ENCODE assay signal across 13 cellular contexts in the genomic region with DNA sequence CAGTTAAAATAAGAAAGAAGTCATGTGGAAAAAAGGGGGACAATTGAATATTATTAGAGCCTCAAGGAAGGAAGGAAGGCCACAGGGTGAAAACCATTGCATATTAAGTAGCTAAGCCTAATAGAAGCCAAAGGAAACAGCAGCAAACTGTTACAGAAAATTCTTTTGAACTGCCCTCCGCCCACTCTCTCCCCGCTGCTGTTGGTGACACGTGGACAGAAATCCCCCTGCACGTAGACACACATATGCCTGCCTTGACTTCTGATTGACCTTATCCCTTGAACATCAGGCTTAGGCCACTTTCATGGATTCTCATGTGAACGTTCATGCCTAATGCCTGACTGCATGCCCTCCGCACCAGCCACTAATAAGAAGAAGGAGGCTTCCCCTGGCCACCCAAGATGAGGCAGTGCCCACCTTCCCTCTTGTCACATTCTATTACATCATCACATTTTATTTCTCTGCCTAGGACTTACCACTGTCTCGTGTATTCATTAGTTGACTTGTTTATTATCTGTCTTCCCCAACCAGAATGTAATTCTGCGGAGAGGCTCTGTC.
DNase-seq lines count a peak whose midpoint lies in the region; ATAC-seq and TF ChIP-seq lines count a peak whose summit lies in the region.
"Had no signal": no experiment of that assay in that cellular context is flagged by ENCODE, and none has a peak within 500 bp of the region (broad histone marks: within the 10 kb centered on the region; RNA-seq: fewer than 3 reads in every experiment).

No MANE protein-coding gene starts in this region.

- peak in 1 of 2 donors; percentile 0 for ATAC-seq in activated T-cell treated with anti-CD3 and anti-CD28 coated beads, Interleukin-2, amount 50 U/mL, for 72 hours (replicated peaks in 1 of 2)
- peak; percentile 14 for ATAC-seq in HG03159 (IDR thresholded peaks at IDR 0.05; ENCODE audit: unreplicated experiment)

- H2BK5ac ChIP-seq in H9 (ENCODE audit: insufficient read length, low read length), result no peak overlapping the region

- H3K27ac Mint-ChIP-seq in activated T-cell treated with anti-CD3 and anti-CD28 coated beads, Interleukin-2, amount 50 U/mL, for 72 hours, result no peak overlapping the region
- peak overlapping the region; percentile 66 for H3K27ac Mint-ChIP-seq in stimulated activated naive CD8-positive, alpha-beta T cell treated with anti-CD3 and anti-CD28 coated beads, Interleukin-15, Interleukin-2, amounts not matched to agents 100 ng/mL and 50 ng/mL, for 24 hours
- H3K27ac Mint-ChIP-seq in H9, result no peak overlapping the region; a peak in 1 of 7 replicates

- H3K9me3 ChIP-seq in mammary epithelial cell (replicated peaks; ENCODE audit: insufficient read depth, low read length), result no peaks in the 10 kb centered on the region
- H3K9me3 ChIP-seq in H9 (ENCODE audit: control insufficient read depth, low read depth, low read length), result no peaks in the 10 kb centered on the region

- H3T11ph ChIP-seq in H9 (ENCODE audit: low read length), result no peak overlapping the region

- H3K14ac ChIP-seq in H9 (ENCODE audit: insufficient read depth, low read length), result no peak overlapping the region

- no TSS peak for BruUV-seq in mammary epithelial cell (replicated peaks; lab: Mats Ljungman, UMichigan)

- in situ Hi-C loops in mammary epithelial cell (cut with MboI; ENCODE audit: low sequenced_read_pairs in 2 of 2), result no loop called here

- H2AK5ac ChIP-seq in H9 (ENCODE audit: insufficient read length, low read length), result no peak overlapping the region

- no peak overlapping the region for H4K8ac ChIP-seq in H9 (replicated peaks; ENCODE audit: insufficient read length, low read depth, low read length)

- H3K9ac ChIP-seq in mammary epithelial cell (ENCODE audit: insufficient read depth, low read length) (no peak overlapping the region), H9 (ENCODE audit: extremely low read depth, insufficient read length, low read length) (no peak overlapping the region)

- H3K4ac ChIP-seq in H9 (ENCODE audit: low read depth, low read length), result no peak overlapping the region

- H2BK12ac ChIP-seq in H9 (ENCODE audit: insufficient read length, low read depth, low read length), result no peak overlapping the region

- dilution Hi-C loops in mammary epithelial cell (cut with HindIII; ENCODE audit: low sequenced_read_pairs), result no loop called here

- H2BK120ac ChIP-seq in H9 (ENCODE audit: low read depth, low read length, poor library complexity, severe bottlenecking), result no peak overlapping the region

- H3K56ac ChIP-seq in H9 (ENCODE audit: insufficient read length, low read depth, low read length), result no peak overlapping the region

- H3K36me3 ChIP-seq in mammary epithelial cell (ENCODE audit: insufficient read depth, low read length), result no peaks in the 10 kb centered on the region
- H3K36me3 ChIP-seq: cardiac muscle cell had no signal

- H4K91ac ChIP-seq in H9 (ENCODE audit: insufficient read length, low read depth, low read length), result no peak overlapping the region

- peak overlapping the region; percentile 27 to 42 for H3K4me3 Mint-ChIP-seq in activated T-cell treated with anti-CD3 and anti-CD28 coated beads, Interleukin-2, amount 50 U/mL, for 72 hours
- H3K4me3 Mint-ChIP-seq in stimulated activated naive CD8-positive, alpha-beta T cell treated with anti-CD3 and anti-CD28 coated beads, Interleukin-15, Interleukin-2, amounts not matched to agents 100 ng/mL and 50 ng/mL, for 24 hours, result peak overlapping the region; percentile 9
- H3K4me3 Mint-ChIP-seq in H9, result no peak overlapping the region
- H3K4me3 Mint-ChIP-seq: naive thymus-derived CD4-positive, alpha-beta T cell had no signal

- peaks cover 0 to 6% of the 10 kb centered on the region in 2 donors for H3K36me3 Mint-ChIP-seq in activated T-cell treated with anti-CD3 and anti-CD28 coated beads, Interleukin-2, amount 50 U/mL, for 72 hours (ENCODE audit: insufficient read depth in 2 of 2)
- no peaks in the 10 kb centered on the region for H3K36me3 Mint-ChIP-seq in stimulated activated naive CD8-positive, alpha-beta T cell treated with anti-CD3 and anti-CD28 coated beads, Interleukin-15, Interleukin-2, amounts not matched to agents 100 ng/mL and 50 ng/mL, for 24 hours (ENCODE audit: low read depth)
- no peaks in the 10 kb centered on the region for H3K36me3 Mint-ChIP-seq in H9 (ENCODE audit: insufficient read depth in 1 of 3, low read depth in 3 of 3)

- no peak overlapping the region for H2BK20ac ChIP-seq in H9 (ENCODE audit: low read depth, low read length, poor library complexity, severe bottlenecking)

- no peak overlapping the region for H3K18ac ChIP-seq in H9 (ENCODE audit: insufficient read length, low read depth, low read length)

- H3K4me2 ChIP-seq in mammary epithelial cell (ENCODE audit: insufficient read depth, low read depth, low read length), result peak overlapping the region; percentile 3
- no peak overlapping the region for H3K4me2 ChIP-seq in H9 (ENCODE audit: insufficient read depth, insufficient read length, low read length)

- H2BK15ac ChIP-seq in H9 (ENCODE audit: low read depth, low read length), result no peak overlapping the region

- H3K4me1 Mint-ChIP-seq in activated T-cell treated with anti-CD3 and anti-CD28 coated beads, Interleukin-2, amount 50 U/mL, for 72 hours (ENCODE audit: low read depth), result peaks cover 34% of the 10 kb centered on the region
- peaks cover 43% of the 10 kb centered on the region for H3K4me1 Mint-ChIP-seq in stimulated activated naive CD8-positive, alpha-beta T cell treated with anti-CD3 and anti-CD28 coated beads, Interleukin-15, Interleukin-2, amounts not matched to agents 100 ng/mL and 50 ng/mL, for 24 hours (ENCODE audit: low read depth)
- H3K4me1 Mint-ChIP-seq in H9, result peaks cover 11 to 14% of the 10 kb centered on the region in 2 experiments

- H4K20me1 ChIP-seq in mammary epithelial cell (ENCODE audit: insufficient read depth, low read length), result no peaks in the 10 kb centered on the region
- no peaks in the 10 kb centered on the region for H4K20me1 ChIP-seq in H9 (ENCODE audit: control insufficient read depth, insufficient read depth, insufficient read length)

- intact Hi-C loops in mammary epithelial cell (cut with micrococcal nuclease), result no loop called here

- H3K4me3 ChIP-seq in mammary epithelial cell (replicated peaks in 1 of 3; ENCODE audit: insufficient read depth in 1 of 3, low read depth in 2 of 3, low read length in 3 of 3), result no peak overlapping the region
- H3K4me3 ChIP-seq: cardiac muscle cell had no signal

- no peak overlapping the region for H4K5ac ChIP-seq in H9 (ENCODE audit: insufficient read length, low read depth, low read length)

- H3K79me2 ChIP-seq in mammary epithelial cell (ENCODE audit: insufficient read depth, low read length), result no peaks in the 10 kb centered on the region
- H3K79me2 ChIP-seq in H9 (ENCODE audit: insufficient read depth, low read length), result no peaks in the 10 kb centered on the region

- peaks cover 0 to 3% of the 10 kb centered on the region in 2 donors for H3K9me3 Mint-ChIP-seq in activated T-cell treated with anti-CD3 and anti-CD28 coated beads, Interleukin-2, amount 50 U/mL, for 72 hours
- peaks cover 3% of the 10 kb centered on the region for H3K9me3 Mint-ChIP-seq in stimulated activated naive CD8-positive, alpha-beta T cell treated with anti-CD3 and anti-CD28 coated beads, Interleukin-15, Interleukin-2, amounts not matched to agents 100 ng/mL and 50 ng/mL, for 24 hours
- no peaks in the 10 kb centered on the region for H3K9me3 Mint-ChIP-seq in H9

- no peak overlapping the region for H3K23ac ChIP-seq in H9 (ENCODE audit: insufficient read length, low read depth, low read length)

- DNase-seq in activated T-cell treated with anti-CD3 and anti-CD28 coated beads, Interleukin-2, amount 50 U/mL, for 72 hours, result no peak
- no peak for DNase-seq in activated T-cell treated with anti-CD3 and anti-CD28 coated beads, Interleukin-2, amount 50 U/mL, for 1 hour
- DNase-seq in mammary epithelial cell (no peak), NCI-H2171 treated with DMSO at 0.1 percent for 48 hours (lab: John Stamatoyannopoulos, UW) (no peak), NCI-H1694 treated with DMSO at 0.1 percent for 48 hours (lab: John Stamatoyannopoulos, UW) (no peak), H9 (no peak)
- DNase-seq: C1 segment of cervical spinal cord, glutamatergic neuron, NCI-H1105 had no signal

- H2AFZ ChIP-seq in mammary epithelial cell (ENCODE audit: low read depth, low read length) (no peak overlapping the region), H9 (ENCODE audit: low read length) (no peak overlapping the region)

- 77% methylated on average over 8 of the region's 8 CpGs for WGBS in mammary epithelial cell (ENCODE audit: low coverage, missing lambda C conversion rate)
- WGBS in H9 (ENCODE audit: extremely low coverage, insufficient read length, low lambda C conversion rate), result no CpG with 5 or more reads among the region's 8 CpGs

- H3K27ac ChIP-seq in mammary epithelial cell (ENCODE audit: insufficient read depth, low read depth, low read length) (no peak overlapping the region), H9 (ENCODE audit: insufficient read length, low read depth, low read length) (no peak overlapping the region)
- H3K27ac ChIP-seq: cardiac muscle cell had no signal

- H3K4me1 ChIP-seq in mammary epithelial cell (ENCODE audit: insufficient read depth, low read length) (peaks cover 15% of the 10 kb centered on the region), H9 (ENCODE audit: insufficient read depth, low read length) (no peaks in the 10 kb centered on the region)

- CTCF ChIA-PET in mammary epithelial cell (lab: Charles Lee; ENCODE audit: low non-redundant PET), result interaction anchor here (0.5 kb wide), 1 partner anchor 213 kb away, joined by 3 read pairs; no protein-coding TSS in a partner anchor

- TF ChIP-seq CTCF in mammary epithelial cell (conservative IDR thresholded peaks at IDR 0.05 in 1 of 2, IDR thresholded peaks at IDR 0.05 in 1 of 2; ENCODE audit: extremely low read depth in 1 of 2, insufficient read depth in 1 of 2, low read depth in 1 of 2, low read length in 2 of 2) (no peak), H9 (conservative IDR thresholded peaks at IDR 0.05) (no peak)

- peaks cover 74% of the 10 kb centered on the region for H3K27me3 Mint-ChIP-seq in activated T-cell treated with anti-CD3 and anti-CD28 coated beads, Interleukin-2, amount 50 U/mL, for 72 hours (ENCODE audit: low read depth)
- H3K27me3 Mint-ChIP-seq in stimulated activated naive CD8-positive, alpha-beta T cell treated with anti-CD3 and anti-CD28 coated beads, Interleukin-15, Interleukin-2, amounts not matched to agents 100 ng/mL and 50 ng/mL, for 24 hours, result peaks cover 14% of the 10 kb centered on the region
- H3K27me3 Mint-ChIP-seq in H9 (ENCODE audit: low read depth), result no peaks in the 10 kb centered on the region; the same call in 1 of the 2 replicates

- no peaks in the 10 kb centered on the region for H3K23me2 ChIP-seq in H9 (ENCODE audit: insufficient read length, low read depth, low read length, poor library complexity, severe bottlenecking)

- no peaks in the 10 kb centered on the region for H3K79me1 ChIP-seq in H9 (ENCODE audit: insufficient read depth, low read depth, low read length, poor library complexity, severe bottlenecking)

- H3K27me3 ChIP-seq in mammary epithelial cell (ENCODE audit: insufficient read depth, low read length) (no peaks in the 10 kb centered on the region), H9 (ENCODE audit: insufficient read depth, low read length) (no peaks in the 10 kb centered on the region)
- H3K27me3 ChIP-seq: cardiac muscle cell had no signal

Comparison
In these comparisons a context has a peak if more than half of its experiments do, and no peak if none do; other contexts are left out.
1. H3K4me3 Mint-ChIP-seq: peak in activated T-cell treated with anti-CD3 and anti-CD28 coated beads, Interleukin-2, amount 50 U/mL, for 72 hours (2 of 2) and stimulated activated naive CD8-positive, alpha-beta T cell treated with anti-CD3 and anti-CD28 coated beads, Interleukin-15, Interleukin-2, amounts not matched to agents 100 ng/mL and 50 ng/mL, for 24 hours (single experiment); none in H9 (0 of 2).